In genomic region chr20:33401922-33402369, GRCh38 we compare ENCODE assay signal across 8 cellular contexts. TPM values are rescaled to one million over a fixed set of nuclear protein-coding genes. Genes with fewer than 3 reads are reported as not detected.
DNase-seq lines count a peak whose midpoint lies in the region; ATAC-seq and TF ChIP-seq lines count a peak whose summit lies in the region.

No MANE protein-coding gene starts in this region.

- ATAC-seq in GM23338 (peak; percentile 30), HG03097 (IDR thresholded peaks at IDR 0.05; ENCODE audit: low FRiP score, unreplicated experiment) (no peak)

- H3K4me1 ChIP-seq in GM23338 (ENCODE audit: insufficient read depth) (peaks cover 6% of the 10 kb centered on the region; the same call in 1 of the 2 replicates), endocrine pancreas (ENCODE audit: control insufficient read depth, insufficient read depth, low read length) (peaks cover 3% of the 10 kb centered on the region)

- peak overlapping the region; percentile 99 for H3K4me3 ChIP-seq in GM23338
- peak overlapping the region; percentile 89 for H3K4me3 ChIP-seq in endocrine pancreas (ENCODE audit: control insufficient read depth, insufficient read depth, low read length)
- peak overlapping the region; percentile 74 for H3K4me3 ChIP-seq in neural cell (ENCODE audit: low read length)

- no peaks in the 10 kb centered on the region for H3K36me3 ChIP-seq in GM23338 (ENCODE audit: insufficient read depth)
- H3K36me3 ChIP-seq in endocrine pancreas (ENCODE audit: control insufficient read depth, insufficient read depth, low read length) = no peaks in the 10 kb centered on the region
- H3K36me3 ChIP-seq in neural cell (ENCODE audit: insufficient read depth, low read length) = no peaks in the 10 kb centered on the region

- H4K20me1 ChIP-seq in GM23338 (replicated peaks; ENCODE audit: insufficient read depth) (peaks cover 2% of the 10 kb centered on the region; the same call in 1 of the 2 replicates), neural cell (ENCODE audit: insufficient read depth) (no peaks in the 10 kb centered on the region)

- H2AFZ ChIP-seq in GM23338 = peak overlapping the region; percentile 57
- peak overlapping the region; percentile 83 for H2AFZ ChIP-seq in neural cell (ENCODE audit: low read depth, low read length)

- H3K9ac ChIP-seq in endocrine pancreas (ENCODE audit: control insufficient read depth, insufficient read depth, low read length) (peak overlapping the region; percentile 14), neural cell (ENCODE audit: low read length) (peak overlapping the region; percentile 66)

- H3K27ac ChIP-seq in GM23338 (ENCODE audit: low read depth) = no peak overlapping the region
- no peak overlapping the region for H3K27ac ChIP-seq in neural cell (ENCODE audit: low read length)

- peaks cover 3% of the 10 kb centered on the region for H3K27me3 Mint-ChIP-seq in GM23338 (ENCODE audit: insufficient read depth, low read depth, poor library complexity)

- H3K27me3 ChIP-seq in GM23338 (ENCODE audit: insufficient read depth) (no peaks in the 10 kb centered on the region), endocrine pancreas (ENCODE audit: control insufficient read depth, insufficient read depth, low read length) (no peaks in the 10 kb centered on the region), neural cell (ENCODE audit: insufficient read depth, low read depth, low read length) (no peaks in the 10 kb centered on the region)

- peaks cover 11% of the 10 kb centered on the region; the same call in 2 of the 3 replicates for H3K4me1 Mint-ChIP-seq in GM23338

- 0 out of 2 replicates have a peak, but pooled peaks cover 4% of the 10 kb centered on the region for H3F3A ChIP-seq in GM23338 (replicated peaks; ENCODE audit: low read depth)
- no peaks in the 10 kb centered on the region for H3F3A ChIP-seq in neural cell (ENCODE audit: insufficient read depth, low read length, poor library complexity, severe bottlenecking)

- H3K27ac Mint-ChIP-seq in GM23338 = no peak overlapping the region

- H3K9me3 ChIP-seq in endocrine pancreas (ENCODE audit: control insufficient read depth, low read length) = no peaks in the 10 kb centered on the region
- no peaks in the 10 kb centered on the region for H3K9me3 ChIP-seq in neural cell (ENCODE audit: low read length)

- H3K79me2 ChIP-seq in GM23338 (replicated peaks; ENCODE audit: insufficient read depth) (peaks cover 43% of the 10 kb centered on the region), neural cell (replicated peaks; ENCODE audit: insufficient read depth, low read length) (peaks cover 30% of the 10 kb centered on the region)

- no peaks in the 10 kb centered on the region for H3K9me3 Mint-ChIP-seq in GM23338

- peak overlapping the region; percentile 95 for H3K4me3 Mint-ChIP-seq in GM23338

- DNase-seq in GM23338 (ENCODE audit: low spot score) = no peak
- peak; percentile 47 for DNase-seq in RPMI7951 (ENCODE audit: low read depth)
- DNase-seq in hypothalamus (lab: John Stamatoyannopoulos, UW) = no peak
- DNase-seq in NCI-H128 (lab: John Stamatoyannopoulos, UW; ENCODE audit: unreplicated experiment) = no peak
- DNase-seq in AG08396 (ENCODE audit: low spot score) = no peak

- H3K36me3 Mint-ChIP-seq in GM23338 (ENCODE audit: low read depth) = peaks cover 2% of the 10 kb centered on the region; the same call in 2 of the 3 replicates

- peak overlapping the region; percentile 98 for H3K4me2 ChIP-seq in GM23338
- peak overlapping the region; percentile 81 for H3K4me2 ChIP-seq in neural cell (ENCODE audit: low read length)

- no peaks in the 10 kb centered on the region for H3K9me2 ChIP-seq in GM23338 (ENCODE audit: insufficient read depth)
- no peaks in the 10 kb centered on the region for H3K9me2 ChIP-seq in neural cell (ENCODE audit: insufficient read depth, low read length)

- no peak for TF ChIP-seq EP300 in neural cell (conservative IDR thresholded peaks at IDR 0.05; ENCODE audit: poor library complexity, severe bottlenecking)

- TF ChIP-seq RAD21 in neural cell (conservative IDR thresholded peaks at IDR 0.05) = no peak

- TF ChIP-seq CTCF in GM23338 (conservative IDR thresholded peaks at IDR 0.05; ENCODE audit: low read depth in 2 of 2) (no peak), neural cell (IDR thresholded peaks at IDR 0.05; ENCODE audit: poor library complexity, severe bottlenecking) (no peak)

TF ChIP-seq in GM23338, 12 proteins besides CTCF, POLR2A, EP300 and RAD21:
- no peak for TF ChIP-seq ZNF331 (CRISPR knock-in tag; IDR thresholded peaks at IDR 0.05; ENCODE audit: low read depth)
TF ChIP-seq in GM23338: peak in this region for 0.

TF ChIP-seq in neural cell, 6 proteins besides CTCF, POLR2A, EP300 and RAD21:
- TF ChIP-seq TAF1 (IDR thresholded peaks at IDR 0.05; ENCODE audit: low read depth) = no peak
- TF ChIP-seq SMC3 (conservative IDR thresholded peaks at IDR 0.05; ENCODE audit: poor library complexity) = no peak
- no peak for TF ChIP-seq POLR2AphosphoS5 (IDR thresholded peaks at IDR 0.05)
- no peak for TF ChIP-seq MXI1 (conservative IDR thresholded peaks at IDR 0.05; ENCODE audit: poor library complexity, severe bottlenecking)
- no peak for TF ChIP-seq EZH2 (IDR thresholded peaks at IDR 0.05; ENCODE audit: borderline replicate concordance, insufficient read depth, low read length, poor library complexity, severe bottlenecking)

RNA-seq across cellular contexts. Expression of gene CDK5RAP1, which starts 0.6 kb away (rescaled TPM):
- total RNA-seq in GM23338 (2014; rRNA removed; shearing (Covaris generic)) = 33.8 and 43.1 TPM in 2 replicates
- polyA plus RNA-seq in GM23338 (2016; fragmentation: Nextera tagmentation; extraction: Ambion mirVana) = 37.7 and 38.1 TPM in 2 replicates
- total RNA-seq in RPMI7951 (2014; rRNA removed; shearing (Covaris generic)) = 26.7 and 29.0 TPM in 2 replicates
- polyA plus RNA-seq in neural cell = 47.2 and 52.5 TPM in 2 replicates
- 37.5 and 40.9 TPM in 2 replicates for polyA minus RNA-seq in neural cell

RNA-seq across cellular contexts. Expression of gene SNTA1, which starts 41.6 kb away (rescaled TPM):
- 5.0 and 9.3 TPM in 2 replicates for total RNA-seq in GM23338 (2014; rRNA removed; shearing (Covaris generic))
- polyA plus RNA-seq in GM23338 (2016; fragmentation: Nextera tagmentation; extraction: Ambion mirVana) = 3.8 and 4.5 TPM in 2 replicates
- total RNA-seq in RPMI7951 (2014; rRNA removed; shearing (Covaris generic)) = 45.1 and 48.4 TPM in 2 replicates
- polyA plus RNA-seq in neural cell = 7.2 and 8.6 TPM in 2 replicates
- 5.7 and 7.3 TPM in 2 replicates for polyA minus RNA-seq in neural cell
